8 cellular contexts compared by ENCODE assay signal in genomic region chr11:124799384-124800225, GRCh38. TPM values are rescaled to one million over a fixed set of nuclear protein-coding genes. Genes with fewer than 3 reads are reported as not detected.
DNase-seq lines count a peak whose midpoint lies in the region; ATAC-seq and TF ChIP-seq lines count a peak whose summit lies in the region.

No MANE protein-coding gene starts in this region.

- H2BK15ac ChIP-seq in IMR-90 (ENCODE audit: low read depth, low read length) = no peak overlapping the region

- H3K9ac ChIP-seq in IMR-90 (ENCODE audit: low read depth, low read length) (peak overlapping the region; percentile 82), liver (ENCODE audit: low read depth in 1 of 2, low read length in 2 of 2) (peak overlapping the region; percentile 29 to 53)

- H3K4me3 ChIP-seq in DOHH2 (ENCODE audit: low read length) (peak overlapping the region; percentile 94), IMR-90 (ENCODE audit: insufficient read depth, low read depth, low read length) (peak overlapping the region; percentile 68), choroid plexus epithelial cell (ENCODE audit: low read depth, low read length) (peak overlapping the region; percentile 86), liver (ENCODE audit: low read depth in 1 of 3, low read length in 3 of 3) (peak overlapping the region; percentile 78 to 100 (median 79))

- peak overlapping the region; percentile 85 for H4K91ac ChIP-seq in IMR-90 (ENCODE audit: insufficient read depth, low read depth, low read length)

- peaks cover 7 to 23% of the 10 kb centered on the region in 2 experiments for H3K79me1 ChIP-seq in IMR-90 (ENCODE audit: low read depth in 1 of 2, low read length in 2 of 2)

- dilution Hi-C loops in IMR-90 (cut with HindIII; ENCODE audit: low sequenced_read_pairs, unreplicated experiment) = no loop called here

- intact Hi-C loops in IMR-90 (cut with micrococcal nuclease) = loop anchor here (1.0 to 2.0 kb wide), 2 partner anchors 37 to 126 kb away; partner anchors contain the start of genes SIAE and SPA17

- no peaks in the 10 kb centered on the region for H3K9me1 ChIP-seq in IMR-90 (ENCODE audit: insufficient read depth, low read length)

- H3K4me2 ChIP-seq in DOHH2 (ENCODE audit: low read length) = peak overlapping the region; percentile 80
- peak overlapping the region; percentile 99 for H3K4me2 ChIP-seq in IMR-90 (ENCODE audit: low read depth, low read length)

- peak overlapping the region; percentile 87; the same call in 1 of the 2 replicates for H3K14ac ChIP-seq in IMR-90 (replicated peaks; ENCODE audit: low read depth, low read length)

- H3K27me3 ChIP-seq in DOHH2 (ENCODE audit: control insufficient read depth, low read length) (no peaks in the 10 kb centered on the region), IMR-90 (ENCODE audit: control insufficient read depth, insufficient read depth, low read length) (no peaks in the 10 kb centered on the region), liver (ENCODE audit: control insufficient read depth in 4 of 4, insufficient read depth in 4 of 4, low read length in 3 of 4) (no peaks in the 10 kb centered on the region)

- H3K9me2 ChIP-seq in DOHH2 (replicated peaks; ENCODE audit: control insufficient read depth, low read length) = no peaks in the 10 kb centered on the region

- DNase-seq in IMR-90 (peak; percentile 18), choroid plexus epithelial cell (ENCODE audit: low read depth) (peak; percentile 30), NCI-H1694 (lab: John Stamatoyannopoulos, UW) (no peak)
- DNase-seq in activated CD4-positive, CD25-positive, alpha-beta regulatory T cell treated with anti-CD3 and anti-CD28 coated beads, Interleukin-2, amount 50 U/mL, for 72 hours = peak; percentile 54
- peak; percentile 7 to 33 (median 11) for DNase-seq in stimulated activated CD4-positive, alpha-beta T cell treated with anti-CD3 and anti-CD28 coated beads, TNF-alpha, amount 100 ng/mL, for 4 hours (ENCODE audit: low read depth in 3 of 3)

- H3K27ac ChIP-seq in DOHH2 (ENCODE audit: low read depth, low read length) (peak overlapping the region; percentile 78), IMR-90 (ENCODE audit: insufficient read depth, low read length) (peak overlapping the region; percentile 90), liver (ENCODE audit: low read depth in 1 of 2, low read length in 2 of 2) (peak overlapping the region; percentile 88 to 97)

- peak overlapping the region; percentile 100 for H2AFZ ChIP-seq in IMR-90 (replicated peaks; ENCODE audit: low read length, poor library complexity)

- H3K56ac ChIP-seq in IMR-90 (ENCODE audit: extremely low read depth, insufficient read depth, low read length) = peak overlapping the region; percentile 19; the same call in 1 of the 2 replicates

- peak overlapping the region; percentile 84 to 90; a peak in 2 of 4 replicates for H4K8ac ChIP-seq in IMR-90 (ENCODE audit: low read depth in 2 of 2, low read length in 2 of 2)

- H3K36me3 ChIP-seq in DOHH2 (ENCODE audit: control insufficient read depth, low read length) (peaks cover 4% of the 10 kb centered on the region), IMR-90 (ENCODE audit: control insufficient read depth, insufficient read depth, low read length) (no peaks in the 10 kb centered on the region), liver (ENCODE audit: control insufficient read depth in 4 of 4, insufficient read depth in 3 of 4, low read depth in 1 of 4, low read length in 3 of 4) (peaks cover 0 to under 1% (median 0%) of the 10 kb centered on the region in 4 donors)

- peaks cover 6% of the 10 kb centered on the region; the same call in 1 of the 2 replicates for H4K20me1 ChIP-seq in DOHH2 (ENCODE audit: control insufficient read depth, insufficient read depth, low read depth, low read length)
- H4K20me1 ChIP-seq in IMR-90 (ENCODE audit: insufficient read depth, low read length) = peaks cover 28% of the 10 kb centered on the region

- POLR2A ChIA-PET in IMR-90 (lab: Charles Lee; ENCODE audit: unreplicated experiment) = no interaction called here

- peak overlapping the region; percentile 53; the same call in 1 of the 2 replicates for H2BK120ac ChIP-seq in IMR-90 (ENCODE audit: low read depth, low read length)

- WGBS in IMR-90 (ENCODE audit: extremely low coverage in 2 of 2, insufficient read length in 1 of 2), 2 experiments = 0% methylated on average over 46 of the region's 81 CpGs; no CpG with 5 or more reads in 1 of the 2 experiments
- under 1% methylated on average over 81 of the region's 81 CpGs for WGBS in liver

- no peak overlapping the region for H3K18ac ChIP-seq in IMR-90 (ENCODE audit: low read depth, low read length)

- peak overlapping the region; percentile 86 for H2AK9ac ChIP-seq in IMR-90 (replicated peaks; ENCODE audit: low read depth, low read length, poor library complexity)

- no TSS peak for BruUV-seq in IMR-90 (replicated peaks; lab: Mats Ljungman, UMichigan)

- H3K4me1 ChIP-seq in DOHH2 (ENCODE audit: control insufficient read depth, low read length) (peaks cover 25% of the 10 kb centered on the region), IMR-90 (ENCODE audit: control insufficient read depth, insufficient read depth, low read length) (peaks cover 4% of the 10 kb centered on the region), liver (ENCODE audit: control insufficient read depth in 4 of 4, insufficient read depth in 4 of 4, low read length in 3 of 4) (peaks cover 4 to 21% (median 15%) of the 10 kb centered on the region in 4 donors)

- peaks cover 60% of the 10 kb centered on the region for H3K79me2 ChIP-seq in DOHH2 (ENCODE audit: control insufficient read depth, low read length)

- no peak overlapping the region for H2AK5ac ChIP-seq in IMR-90 (ENCODE audit: low read depth, low read length)

- H3F3A ChIP-seq in DOHH2 (ENCODE audit: control insufficient read depth, insufficient read depth) = 0 out of 2 replicates have a peak, but pooled peaks cover 2% of the 10 kb centered on the region

- peak overlapping the region; percentile 72 for H2BK5ac ChIP-seq in IMR-90 (ENCODE audit: low read depth, low read length, poor library complexity, severe bottlenecking)

- ATAC-seq in GM21447 (IDR thresholded peaks at IDR 0.05; ENCODE audit: unreplicated experiment) (peak; percentile 38), IMR-90 (ENCODE audit: low read depth) (peak; percentile 48)

- H3K9me3 ChIP-seq in DOHH2 (ENCODE audit: control insufficient read depth, insufficient read depth, low read length) (no peaks in the 10 kb centered on the region), IMR-90 (ENCODE audit: control insufficient read depth, insufficient read depth, low read length) (no peaks in the 10 kb centered on the region), liver (ENCODE audit: control insufficient read depth in 4 of 4, low read length in 3 of 4) (no peaks in the 10 kb centered on the region)

- TF ChIP-seq RAD21 in IMR-90 (IDR thresholded peaks at IDR 0.05; ENCODE audit: low read length) = no peak
- no peak for TF ChIP-seq RAD21 in liver (IDR thresholded peaks at IDR 0.05)

- no peak; the same call in 1 of the 2 replicates for TF ChIP-seq POLR2A in IMR-90 (IDR thresholded peaks at IDR 0.05; ENCODE audit: low read depth, low read length)

- CTCF ChIA-PET in IMR-90 (lab: Yijun Ruan, JAX) = interaction anchor here (0.6 to 1.2 kb wide), 4 partner anchors 10 to 38 kb away, joined by 3 to 7 read pairs (median 3); no protein-coding TSS in a partner anchor

- H3K23ac ChIP-seq in IMR-90 (ENCODE audit: low read depth, low read length) = peak overlapping the region; percentile 68

- peak overlapping the region; percentile 84 for H3K4ac ChIP-seq in IMR-90 (ENCODE audit: low read depth, low read length)

- TF ChIP-seq CTCF in DOHH2 (IDR thresholded peaks at IDR 0.05; ENCODE audit: low read depth, low read length, poor library complexity, severe bottlenecking) (no peak), IMR-90 (conservative IDR thresholded peaks at IDR 0.05; ENCODE audit: low read depth, low read length) (no peak), choroid plexus epithelial cell (conservative IDR thresholded peaks at IDR 0.05; ENCODE audit: low read depth, low read length) (no peak), liver (IDR thresholded peaks at IDR 0.05; ENCODE audit: low read depth, low read length, missing input control) (no peak)

- in situ Hi-C loops in IMR-90 (cut with MboI; ENCODE audit: low sequenced_read_pairs) = loop anchor here (25.0 kb wide), 1 partner anchor 387 kb away; the partner anchor contains the start of gene OR8B4

- no peak overlapping the region for H2BK20ac ChIP-seq in IMR-90 (ENCODE audit: low read depth, low read length)

- no peak overlapping the region for H4K5ac ChIP-seq in IMR-90 (ENCODE audit: low read depth, low read length)

TF ChIP-seq in IMR-90, 13 proteins besides CTCF, POLR2A, EP300 and RAD21 (continues in another document):
- TF ChIP-seq SMC3 (IDR thresholded peaks at IDR 0.05; ENCODE audit: low read depth, low read length) (no peak), BHLHE40 (IDR thresholded peaks at IDR 0.05; ENCODE audit: low read depth, low read length) (0 out of 2 replicates have a peak, but pooled peaks have one; percentile 11)

TF ChIP-seq in liver, 16 proteins besides CTCF, POLR2A, EP300 and RAD21 (continues in another document):
- TF ChIP-seq SP1 (IDR thresholded peaks at IDR 0.05) = no peak

RNA-seq across cellular contexts. Expression of gene MSANTD2, which starts 0.6 kb away (rescaled TPM):
- total RNA-seq in IMR-90 (2012; rRNA removed) = 5.0 and 6.4 TPM in 2 replicates
- 4.8 and 6.0 TPM in 2 replicates for polyA plus RNA-seq in IMR-90 (2012; rRNA removed)
- polyA plus RNA-seq in IMR-90 (2012; cell fraction: cytosol; rRNA removed) = 2.5 and 2.6 TPM in 2 replicates
- polyA plus RNA-seq in IMR-90 (2012; cell fraction: nucleus; rRNA removed; ENCODE audit: low replicate concordance) = 6.8 and 33.8 TPM in 2 replicates
- 1 to 10 TPM; 3.0 to 7.7 TPM for total RNA-seq in liver
- polyA plus RNA-seq in liver = 1 to 10 TPM; 1.6 to 1.7 TPM

RNA-seq across cellular contexts. Expression of gene ESAM, which starts 37.5 kb away (rescaled TPM):
- under 0.01 TPM in 1 of 2 replicates, not detected in the other for total RNA-seq in IMR-90 (2012; rRNA removed)
- 0.12 and 0.20 TPM in 2 replicates for polyA plus RNA-seq in IMR-90 (2012; rRNA removed)
- polyA plus RNA-seq in IMR-90 (2012; cell fraction: cytosol; rRNA removed) = 0.10 and 0.11 TPM in 2 replicates
- 1.7 and 2.7 TPM in 2 replicates for polyA plus RNA-seq in IMR-90 (2012; cell fraction: nucleus; rRNA removed; ENCODE audit: low replicate concordance)
- 1 to 10 TPM; 4.0 to 9.8 TPM for total RNA-seq in liver
- 10 to 100 TPM in 1 of 2 donors, 1 to 10 TPM in 1; 9.9 to 15.6 TPM for polyA plus RNA-seq in liver

RNA-seq across cellular contexts. Expression of gene VSIG2, which starts 47.5 kb away (rescaled TPM):
- total RNA-seq in IMR-90 (2012; rRNA removed) (not detected in 2 replicates), liver (under 1 TPM in 1 of 2 donors, not detected in 1; 0.75 TPM)
- polyA plus RNA-seq in IMR-90 (2012; rRNA removed) (not detected in 2 replicates), liver (1 to 10 TPM in 1 of 2 donors, under 1 TPM in 1; 0.51 to 1.3 TPM)
- 0.03 TPM in 1 of 2 replicates, not detected in the other for polyA plus RNA-seq in IMR-90 (2012; cell fraction: cytosol; rRNA removed)
- polyA plus RNA-seq in IMR-90 (2012; cell fraction: nucleus; rRNA removed; ENCODE audit: low replicate concordance) = not detected in 2 replicates

RNA-seq across cellular contexts. Expression of gene NRGN, which starts 59.9 kb away (rescaled TPM):
- 0.54 and 0.83 TPM in 2 replicates for total RNA-seq in IMR-90 (2012; rRNA removed)
- 24.8 and 27.8 TPM in 2 replicates for polyA plus RNA-seq in IMR-90 (2012; rRNA removed)
- 27.1 and 28.3 TPM in 2 replicates for polyA plus RNA-seq in IMR-90 (2012; cell fraction: cytosol; rRNA removed)
- polyA plus RNA-seq in IMR-90 (2012; cell fraction: nucleus; rRNA removed; ENCODE audit: low replicate concordance) = 14.9 and 33.1 TPM in 2 replicates
- 1 to 10 TPM in 1 of 2 donors, not detected in 1; 1.7 TPM for total RNA-seq in liver
- 1 to 10 TPM in 1 of 2 donors, under 1 TPM in 1; 0.51 to 1.6 TPM for polyA plus RNA-seq in liver
